Comparison of ENCODE assay signal across 21 cellular contexts in genomic region chr1:23509896-23510295, GRCh38. TPM values are rescaled to one million over a fixed set of nuclear protein-coding genes. Genes with fewer than 3 reads are reported as not detected.
A peak's percentile ranks its signal among the peaks of the same experiment; 100 is the strongest.
DNase-seq lines count a peak whose midpoint lies in the region; ATAC-seq and TF ChIP-seq lines count a peak whose summit lies in the region.
"Had no signal": no experiment of that assay in that cellular context is flagged by ENCODE, and none has a peak within 500 bp of the region (broad histone marks: within the 10 kb centered on the region; RNA-seq: fewer than 3 reads in every experiment).

No MANE protein-coding gene starts in this region.

- no peak overlapping the region for H2BK15ac ChIP-seq in neuronal stem cell (ENCODE audit: low read length)

- H2AK5ac ChIP-seq in neuronal stem cell (ENCODE audit: low read depth, low read length) = peak overlapping the region; percentile 56

- CTCF ChIA-PET in activated CD8-positive, alpha-beta T cell treated with anti-CD3 and anti-CD28 coated beads, Interleukin-2, amount 10 ng/mL, durations not matched to agents 7 days and 5 days (lab: Charles Lee) = interaction anchor here (2.0 kb wide), 1 partner anchor 13 kb away, joined by 5 read pairs; no protein-coding TSS in a partner anchor
- CTCF ChIA-PET in activated CD8-positive, alpha-beta T cell treated with anti-CD3 and anti-CD28 coated beads for 36 hours (lab: Charles Lee) = interaction anchor here (1.1 to 6.0 kb wide), 3 partner anchors 13 to 125 kb away, joined by 3 to 43 read pairs (median 9); no protein-coding TSS in a partner anchor

- WGBS in neuronal stem cell (ENCODE audit: extremely low coverage in 2 of 2, insufficient read length in 2 of 2, insufficient replicate concordance in 1 of 2), 2 donors = no CpG with 5 or more reads among the region's 15 CpGs

- no peak overlapping the region for H3K4me3 ChIP-seq in neuronal stem cell (ENCODE audit: low read length in 2 of 2)
- H3K4me3 ChIP-seq: BLaER1 treated with 17β-estradiol and CSF1 and Interleukin-3, amounts not matched to agents 10 nM and 100 nM; GM12878; GM23248 had no signal

- peak overlapping the region; percentile 30 for H3K27ac Mint-ChIP-seq in activated CD8-positive, alpha-beta T cell treated with anti-CD3 and anti-CD28 coated beads, Interleukin-2, amount 10 ng/mL, durations not matched to agents 7 days and 5 days
- no peak overlapping the region for H3K27ac Mint-ChIP-seq in activated CD8-positive, alpha-beta T cell treated with anti-CD3 and anti-CD28 coated beads for 36 hours
- peak overlapping the region; percentile 42 for H3K27ac Mint-ChIP-seq in activated T-helper 17 cell treated with anti-CD3 and anti-CD28 coated beads, Interleukin-2, amount 50 U/mL, for 72 hours
- H3K27ac Mint-ChIP-seq in naive thymus-derived CD8-positive, alpha-beta T cell = peak overlapping the region in 1 of 10 donors; percentile 9
- H3K27ac Mint-ChIP-seq: B cell; CD4-positive, alpha-beta T cell had no signal

- no peaks in the 10 kb centered on the region for H3K9me3 Mint-ChIP-seq in activated CD8-positive, alpha-beta T cell treated with anti-CD3 and anti-CD28 coated beads, Interleukin-2, amount 10 ng/mL, durations not matched to agents 7 days and 5 days (ENCODE audit: insufficient read depth)
- no peaks in the 10 kb centered on the region for H3K9me3 Mint-ChIP-seq in activated CD8-positive, alpha-beta T cell treated with anti-CD3 and anti-CD28 coated beads for 36 hours
- H3K9me3 Mint-ChIP-seq in activated T-helper 17 cell treated with anti-CD3 and anti-CD28 coated beads, Interleukin-2, amount 50 U/mL, for 72 hours = no peaks in the 10 kb centered on the region
- H3K9me3 Mint-ChIP-seq in naive thymus-derived CD8-positive, alpha-beta T cell = no peaks in the 10 kb centered on the region
- H3K9me3 Mint-ChIP-seq: CD14-positive monocyte; CD4-positive, alpha-beta T cell; CD8-positive, alpha-beta memory T cell had no signal

- no peak overlapping the region for H2BK12ac ChIP-seq in neuronal stem cell (ENCODE audit: low read length)

- H3K27me3 ChIP-seq in neuronal stem cell (ENCODE audit: control insufficient read depth in 3 of 3, insufficient read depth in 3 of 3, low read depth in 1 of 3, low read length in 3 of 3) = no peaks in the 10 kb centered on the region
- H3K27me3 ChIP-seq: BLaER1 treated with 17β-estradiol and CSF1 and Interleukin-3, amounts not matched to agents 10 nM and 100 nM had no signal

- peaks cover 2% of the 10 kb centered on the region for H3K4me1 Mint-ChIP-seq in activated CD8-positive, alpha-beta T cell treated with anti-CD3 and anti-CD28 coated beads, Interleukin-2, amount 10 ng/mL, durations not matched to agents 7 days and 5 days (ENCODE audit: low read depth)
- no peaks in the 10 kb centered on the region for H3K4me1 Mint-ChIP-seq in activated CD8-positive, alpha-beta T cell treated with anti-CD3 and anti-CD28 coated beads for 36 hours (ENCODE audit: low read depth)
- H3K4me1 Mint-ChIP-seq in activated T-helper 17 cell treated with anti-CD3 and anti-CD28 coated beads, Interleukin-2, amount 50 U/mL, for 72 hours = peaks cover 14% of the 10 kb centered on the region
- no peaks in the 10 kb centered on the region for H3K4me1 Mint-ChIP-seq in naive thymus-derived CD8-positive, alpha-beta T cell
- H3K4me1 Mint-ChIP-seq: B cell; CD8-positive, alpha-beta memory T cell had no signal

- no peak overlapping the region for H3K14ac ChIP-seq in neuronal stem cell (ENCODE audit: low read length)

- no peaks in the 10 kb centered on the region for H3K27me3 Mint-ChIP-seq in activated CD8-positive, alpha-beta T cell treated with anti-CD3 and anti-CD28 coated beads, Interleukin-2, amount 10 ng/mL, durations not matched to agents 7 days and 5 days (ENCODE audit: low read depth)
- no peaks in the 10 kb centered on the region for H3K27me3 Mint-ChIP-seq in activated CD8-positive, alpha-beta T cell treated with anti-CD3 and anti-CD28 coated beads for 36 hours
- no peaks in the 10 kb centered on the region for H3K27me3 Mint-ChIP-seq in activated T-helper 17 cell treated with anti-CD3 and anti-CD28 coated beads, Interleukin-2, amount 50 U/mL, for 72 hours
- H3K27me3 Mint-ChIP-seq in naive thymus-derived CD8-positive, alpha-beta T cell = no peaks in the 10 kb centered on the region
- H3K27me3 Mint-ChIP-seq: B cell; CD4-positive, alpha-beta T cell; CD8-positive, alpha-beta memory T cell had no signal

- no peak overlapping the region for H3K23ac ChIP-seq in neuronal stem cell (ENCODE audit: low read depth, low read length, poor library complexity)

- H3K36me3 Mint-ChIP-seq in activated CD8-positive, alpha-beta T cell treated with anti-CD3 and anti-CD28 coated beads, Interleukin-2, amount 10 ng/mL, durations not matched to agents 7 days and 5 days (ENCODE audit: low read depth) = peaks cover 76% of the 10 kb centered on the region
- H3K36me3 Mint-ChIP-seq in activated CD8-positive, alpha-beta T cell treated with anti-CD3 and anti-CD28 coated beads for 36 hours (ENCODE audit: low read depth) = peaks cover 47% of the 10 kb centered on the region
- peaks cover 56% of the 10 kb centered on the region for H3K36me3 Mint-ChIP-seq in activated T-helper 17 cell treated with anti-CD3 and anti-CD28 coated beads, Interleukin-2, amount 50 U/mL, for 72 hours (ENCODE audit: low read depth)
- H3K36me3 Mint-ChIP-seq in naive thymus-derived CD8-positive, alpha-beta T cell = no peaks in the 10 kb centered on the region

- H3K18ac ChIP-seq in neuronal stem cell (ENCODE audit: low read length) = no peak overlapping the region

- H3K9ac ChIP-seq in neuronal stem cell (ENCODE audit: low read depth, low read length, poor library complexity) = peak overlapping the region; percentile 12
- H3K9ac ChIP-seq: GM23248 had no signal

- POLR2A ChIA-PET in activated CD8-positive, alpha-beta T cell treated with anti-CD3 and anti-CD28 coated beads, Interleukin-2, amount 10 ng/mL, durations not matched to agents 7 days and 5 days (lab: Charles Lee) = interaction anchor here (0.7 to 1.6 kb wide), 2 partner anchors 16 to 202 kb away, joined by 3 to 5 read pairs; no protein-coding TSS in a partner anchor
- POLR2A ChIA-PET in activated CD8-positive, alpha-beta T cell treated with anti-CD3 and anti-CD28 coated beads for 36 hours (lab: Charles Lee) = no interaction called here
- POLR2A ChIA-PET in naive thymus-derived CD8-positive, alpha-beta T cell (lab: Charles Lee) = no interaction called here

- no peak overlapping the region for H4K91ac ChIP-seq in neuronal stem cell (ENCODE audit: low read depth, low read length, poor library complexity)

- intact Hi-C loops in activated CD8-positive, alpha-beta T cell treated with anti-CD3 and anti-CD28 coated beads for 36 hours (cut with micrococcal nuclease) = no loop called here

- TF ChIP-seq CTCF in activated CD8-positive, alpha-beta T cell treated with anti-CD3 and anti-CD28 coated beads for 36 hours (IDR thresholded peaks at IDR 0.05) = no peak

- DNase-seq in activated CD8-positive, alpha-beta T cell treated with anti-CD3 and anti-CD28 coated beads, Interleukin-2, amount 10 ng/mL, durations not matched to agents 7 days and 5 days = no peak
- DNase-seq in activated CD8-positive, alpha-beta T cell treated with anti-CD3 and anti-CD28 coated beads for 36 hours = no peak
- DNase-seq in neuronal stem cell (ENCODE audit: low spot score) (no peak), NCI-H226 (no peak)
- DNase-seq in naive thymus-derived CD8-positive, alpha-beta T cell = no peak
- DNase-seq: CD4-positive, alpha-beta T cell; CD8-positive, alpha-beta memory T cell; DMS 273 treated with DMSO at 0.1 percent for 48 hours; DMS79; EL; GDM1; GM23248; H7; HCEC 1CT had no signal

- peak overlapping the region; percentile 13 for H2BK5ac ChIP-seq in neuronal stem cell (ENCODE audit: low read length)

- no peak for ATAC-seq in activated CD8-positive, alpha-beta T cell treated with anti-CD3 and anti-CD28 coated beads, Interleukin-2, amount 10 ng/mL, durations not matched to agents 7 days and 5 days
- ATAC-seq in activated CD8-positive, alpha-beta T cell treated with anti-CD3 and anti-CD28 coated beads for 36 hours = no peak
- ATAC-seq in activated T-helper 17 cell treated with anti-CD3 and anti-CD28 coated beads, Interleukin-2, amount 50 U/mL, for 72 hours (replicated peaks) = no peak
- ATAC-seq in naive thymus-derived CD8-positive, alpha-beta T cell = no peak
- no peak for ATAC-seq in HG03280 (IDR thresholded peaks at IDR 0.05; ENCODE audit: unreplicated experiment)
- ATAC-seq: GM12878 had no signal

- peaks cover 22 to 95% of the 10 kb centered on the region in 2 donors for H3K36me3 ChIP-seq in neuronal stem cell (replicated peaks in 1 of 2; ENCODE audit: control insufficient read depth in 2 of 2, insufficient read depth in 2 of 2, low read length in 2 of 2)

- H3K4me1 ChIP-seq in neuronal stem cell (ENCODE audit: control insufficient read depth in 2 of 2, insufficient read depth in 1 of 2, low read depth in 1 of 2, low read length in 2 of 2) = peaks cover 2% of the 10 kb centered on the region in 2 donors

- H3K4me2 ChIP-seq in neuronal stem cell (ENCODE audit: insufficient read depth, low read length, poor library complexity, severe bottlenecking) = no peak overlapping the region
- H3K4me2 ChIP-seq: BLaER1 treated with 17β-estradiol and CSF1 and Interleukin-3, amounts not matched to agents 10 nM and 100 nM had no signal

- no peaks in the 10 kb centered on the region for H3K79me1 ChIP-seq in neuronal stem cell (ENCODE audit: low read depth, low read length)

- no peak overlapping the region for H4K8ac ChIP-seq in neuronal stem cell (ENCODE audit: low read depth, low read length)

- H3K27ac ChIP-seq in neuronal stem cell (replicated peaks; ENCODE audit: low read length) = no peak overlapping the region
- H3K27ac ChIP-seq: 22Rv1, GM23248 had no signal

- no peak overlapping the region for H3K4me3 Mint-ChIP-seq in activated CD8-positive, alpha-beta T cell treated with anti-CD3 and anti-CD28 coated beads, Interleukin-2, amount 10 ng/mL, durations not matched to agents 7 days and 5 days
- H3K4me3 Mint-ChIP-seq in activated CD8-positive, alpha-beta T cell treated with anti-CD3 and anti-CD28 coated beads for 36 hours = no peak overlapping the region
- H3K4me3 Mint-ChIP-seq in activated T-helper 17 cell treated with anti-CD3 and anti-CD28 coated beads, Interleukin-2, amount 50 U/mL, for 72 hours = no peak overlapping the region
- no peak overlapping the region for H3K4me3 Mint-ChIP-seq in naive thymus-derived CD8-positive, alpha-beta T cell
- H3K4me3 Mint-ChIP-seq: B cell; CD14-positive monocyte; CD4-positive, alpha-beta T cell; CD8-positive, alpha-beta memory T cell had no signal

- no peak overlapping the region for H2BK120ac ChIP-seq in neuronal stem cell (ENCODE audit: low read depth, low read length)

- no peak overlapping the region for H3K4ac ChIP-seq in neuronal stem cell (ENCODE audit: low read length)

- no peak overlapping the region for H2AFZ ChIP-seq in neuronal stem cell (ENCODE audit: low read length)
- H2AFZ ChIP-seq: GM23248 had no signal

- no peaks in the 10 kb centered on the region for H3K9me3 ChIP-seq in neuronal stem cell (replicated peaks in 1 of 2; ENCODE audit: control insufficient read depth in 2 of 2, insufficient read depth in 1 of 2, low read depth in 1 of 2, low read length in 2 of 2)
- H3K9me3 ChIP-seq: BLaER1 treated with 17β-estradiol and CSF1 and Interleukin-3, amounts not matched to agents 10 nM and 100 nM had no signal

RNA-seq across cellular contexts. Expression of gene E2F2, which starts 21.1 kb away (rescaled TPM):
- 10 to 100 TPM; 75.0 to 80.3 TPM for total RNA-seq in activated CD8-positive, alpha-beta T cell treated with anti-CD3 and anti-CD28 coated beads, Interleukin-2, amount 10 ng/mL, durations not matched to agents 7 days and 5 days
- 10 to 100 TPM; 23.7 to 25.3 TPM for total RNA-seq in activated CD8-positive, alpha-beta T cell treated with anti-CD3 and anti-CD28 coated beads for 36 hours
- total RNA-seq in activated T-helper 17 cell treated with anti-CD3 and anti-CD28 coated beads, Interleukin-2, amount 50 U/mL, for 72 hours = 10 to 100 TPM; 13.0 to 24.1 TPM
- 3.8 TPM for polyA plus RNA-seq in neuronal stem cell (2013, experiment 1 of 2)
- 4.4 TPM for polyA plus RNA-seq in neuronal stem cell (2013, experiment 2 of 2)
- under 1 TPM; 0.10 to 0.14 TPM for total RNA-seq in naive thymus-derived CD8-positive, alpha-beta T cell
- under 1 TPM in 2 of 3 donors, not detected in 1; 0.05 to 0.14 TPM for polyA plus RNA-seq in naive thymus-derived CD8-positive, alpha-beta T cell

RNA-seq across cellular contexts. Expression of gene ASAP3, which starts 25.9 kb away (rescaled TPM):
- under 1 TPM; 0.24 to 0.83 TPM for total RNA-seq in activated CD8-positive, alpha-beta T cell treated with anti-CD3 and anti-CD28 coated beads, Interleukin-2, amount 10 ng/mL, durations not matched to agents 7 days and 5 days
- total RNA-seq in activated CD8-positive, alpha-beta T cell treated with anti-CD3 and anti-CD28 coated beads for 36 hours = under 1 TPM; 0.29 to 0.74 TPM
- 1 to 10 TPM in 1 of 2 donors, under 1 TPM in 1; 0.37 to 1.0 TPM for total RNA-seq in activated T-helper 17 cell treated with anti-CD3 and anti-CD28 coated beads, Interleukin-2, amount 50 U/mL, for 72 hours
- 8.9 TPM for polyA plus RNA-seq in neuronal stem cell (2013, experiment 1 of 2)
- 8.0 TPM for polyA plus RNA-seq in neuronal stem cell (2013, experiment 2 of 2)
- 1 to 10 TPM; 2.3 to 2.5 TPM for total RNA-seq in naive thymus-derived CD8-positive, alpha-beta T cell
- 1 to 10 TPM in 2 of 3 donors, under 1 TPM in 1; 0.61 to 1.2 (median 1.1) TPM for polyA plus RNA-seq in naive thymus-derived CD8-positive, alpha-beta T cell

RNA-seq across cellular contexts. Expression of gene ID3, which starts 49.4 kb away (rescaled TPM):
- total RNA-seq in activated CD8-positive, alpha-beta T cell treated with anti-CD3 and anti-CD28 coated beads, Interleukin-2, amount 10 ng/mL, durations not matched to agents 7 days and 5 days = 10 to 100 TPM; 31.4 to 34.4 TPM
- 10 to 100 TPM; 70.4 to 74.3 TPM for total RNA-seq in activated CD8-positive, alpha-beta T cell treated with anti-CD3 and anti-CD28 coated beads for 36 hours
- total RNA-seq in activated T-helper 17 cell treated with anti-CD3 and anti-CD28 coated beads, Interleukin-2, amount 50 U/mL, for 72 hours = 10 to 100 TPM; 19.5 to 45.2 TPM
- 99.9 TPM for polyA plus RNA-seq in neuronal stem cell (2013, experiment 1 of 2)
- 99.2 TPM for polyA plus RNA-seq in neuronal stem cell (2013, experiment 2 of 2)
- 10 to 100 TPM; 60.9 to 64.8 TPM for total RNA-seq in naive thymus-derived CD8-positive, alpha-beta T cell
- polyA plus RNA-seq in naive thymus-derived CD8-positive, alpha-beta T cell = 1 to 10 TPM; 2.7 to 10.0 (median 4.6) TPM

Comparison
In these comparisons a context has a peak if more than half of its experiments do, and no peak if none do; other contexts are left out.
1. RNA of gene E2F2, which starts 21.1 kb away (total RNA-seq): 75.0 to 80.3 TPM in activated CD8-positive, alpha-beta T cell treated with anti-CD3 and anti-CD28 coated beads, Interleukin-2, amount 10 ng/mL, durations not matched to agents 7 days and 5 days, 23.7 to 25.3 TPM in activated CD8-positive, alpha-beta T cell treated with anti-CD3 and anti-CD28 coated beads for 36 hours and 13.0 to 24.1 TPM in activated T-helper 17 cell treated with anti-CD3 and anti-CD28 coated beads, Interleukin-2, amount 50 U/mL, for 72 hours; 0.10 to 0.14 TPM in naive thymus-derived CD8-positive, alpha-beta T cell; every median in the first group is over 10 times any median in the second.